In genomic region chr12:130932061-130932650, GRCh38 we compare ENCODE assay signal across 18 cellular contexts. TPM values are rescaled to one million over a fixed set of nuclear protein-coding genes. Genes with fewer than 3 reads are reported as not detected.
"Had no signal": no experiment of that assay in that cellular context is flagged by ENCODE, and none has a peak within 500 bp of the region (broad histone marks: within the 10 kb centered on the region; RNA-seq: fewer than 3 reads in every experiment).

No MANE protein-coding gene starts in this region.

- H3K27ac ChIP-seq: epithelial cell of prostate, pancreas, thoracic aorta, uterus, WERI-Rb-1 had no signal

- H3K4me3 ChIP-seq: heart right ventricle, pancreas, thoracic aorta, uterus had no signal

- ATAC-seq: activated CD4-positive, alpha-beta T cell treated with anti-CD3 and anti-CD28 coated beads for 36 hours; activated CD8-positive, alpha-beta T cell treated with anti-CD3 and anti-CD28 coated beads, Interleukin-2, amount 10 ng/mL, durations not matched to agents 7 days and 5 days; pancreas; T-cell had no signal

- FAIRE-seq: pancreas had no signal

- H3K36me3 ChIP-seq: heart right ventricle, pancreas, thoracic aorta, uterus, WERI-Rb-1 had no signal

- H3K4me1 ChIP-seq: heart right ventricle, pancreas, uterus had no signal

- H3K27me3 ChIP-seq: pancreas, uterus had no signal

- DNase-seq: activated CD4-positive, alpha-beta T cell treated with anti-CD3 and anti-CD28 coated beads for 36 hours; activated CD8-positive, alpha-beta T cell treated with anti-CD3 and anti-CD28 coated beads, Interleukin-2, amount 10 ng/mL, durations not matched to agents 7 days and 5 days; activated naive CD4-positive, alpha-beta T cell treated with anti-CD3 and anti-CD28 coated beads, Interleukin-2, amount 50 U/mL, for 16 hours; central memory CD4-positive, alpha-beta T cell; cortex of kidney; effector memory CD4-positive, alpha-beta T cell; foreskin fibroblast; heart right ventricle; islet precursor cell; pancreas; stimulated activated CD4-positive, alpha-beta T cell treated with anti-CD3 and anti-CD28 coated beads, Interleukin-15, amount 100 ng/mL, for 24 hours; stimulated activated CD4-positive, alpha-beta T cell treated with anti-CD3 and anti-CD28 coated beads, Interleukin-4, amount 100 ng/mL, for 24 hours; T-cell; T1000; uterus; WERI-Rb-1 had no signal

- H3K9me3 ChIP-seq: pancreas, thoracic aorta, uterus had no signal

RNA-seq across cellular contexts. Expression of gene ADGRD1, which starts 21.6 kb away (rescaled TPM):
- total RNA-seq: activated CD8-positive, alpha-beta T cell treated with anti-CD3 and anti-CD28 coated beads, Interleukin-2, amount 10 ng/mL, durations not matched to agents 7 days and 5 days had no signal
